In the genomic region with DNA sequence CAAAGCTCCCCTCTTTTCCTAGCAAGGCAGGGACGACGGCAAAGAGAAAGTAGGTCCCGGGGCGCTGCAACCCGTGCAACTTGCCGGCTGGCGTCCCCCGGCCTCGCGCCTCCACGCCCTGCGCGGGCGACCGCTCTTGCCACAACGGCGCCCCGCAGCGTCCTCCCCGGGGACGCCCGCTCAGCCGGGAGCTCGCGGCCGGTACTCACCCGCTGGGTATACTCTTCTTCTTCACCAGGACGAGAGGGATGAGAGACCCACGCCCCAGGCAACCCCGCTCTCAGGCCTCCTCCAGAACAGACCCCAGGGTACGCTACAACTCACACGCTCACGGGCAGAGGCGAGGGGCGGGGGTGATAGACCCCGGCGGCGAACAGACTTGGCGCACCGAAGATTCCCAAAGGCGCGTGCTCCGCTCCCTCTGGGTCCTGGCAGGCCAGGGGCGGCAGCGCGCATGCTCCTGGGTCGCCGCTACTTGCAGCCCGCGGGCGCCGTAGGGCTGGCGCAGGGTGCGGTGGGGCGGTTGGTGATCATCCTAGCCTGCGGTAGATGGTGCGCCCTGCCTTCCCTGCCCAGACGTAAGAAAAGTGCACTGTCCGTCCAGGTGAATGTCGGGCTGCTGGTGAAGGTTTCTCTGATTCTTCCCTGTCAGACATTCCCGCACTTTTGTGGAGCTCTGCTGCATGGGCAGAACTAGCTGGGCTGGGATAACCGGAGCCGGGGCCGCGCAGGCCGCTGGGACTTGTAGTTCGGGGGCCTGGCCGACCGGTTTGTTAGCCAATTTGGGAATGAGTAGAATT, we compare ENCODE assay signal across 8 cellular contexts. TPM values are rescaled to one million over a fixed set of nuclear protein-coding genes. Genes with fewer than 3 reads are reported as not detected.
DNase-seq lines count a peak whose midpoint lies in the region; ATAC-seq and TF ChIP-seq lines count a peak whose summit lies in the region.

A gene with protein sequence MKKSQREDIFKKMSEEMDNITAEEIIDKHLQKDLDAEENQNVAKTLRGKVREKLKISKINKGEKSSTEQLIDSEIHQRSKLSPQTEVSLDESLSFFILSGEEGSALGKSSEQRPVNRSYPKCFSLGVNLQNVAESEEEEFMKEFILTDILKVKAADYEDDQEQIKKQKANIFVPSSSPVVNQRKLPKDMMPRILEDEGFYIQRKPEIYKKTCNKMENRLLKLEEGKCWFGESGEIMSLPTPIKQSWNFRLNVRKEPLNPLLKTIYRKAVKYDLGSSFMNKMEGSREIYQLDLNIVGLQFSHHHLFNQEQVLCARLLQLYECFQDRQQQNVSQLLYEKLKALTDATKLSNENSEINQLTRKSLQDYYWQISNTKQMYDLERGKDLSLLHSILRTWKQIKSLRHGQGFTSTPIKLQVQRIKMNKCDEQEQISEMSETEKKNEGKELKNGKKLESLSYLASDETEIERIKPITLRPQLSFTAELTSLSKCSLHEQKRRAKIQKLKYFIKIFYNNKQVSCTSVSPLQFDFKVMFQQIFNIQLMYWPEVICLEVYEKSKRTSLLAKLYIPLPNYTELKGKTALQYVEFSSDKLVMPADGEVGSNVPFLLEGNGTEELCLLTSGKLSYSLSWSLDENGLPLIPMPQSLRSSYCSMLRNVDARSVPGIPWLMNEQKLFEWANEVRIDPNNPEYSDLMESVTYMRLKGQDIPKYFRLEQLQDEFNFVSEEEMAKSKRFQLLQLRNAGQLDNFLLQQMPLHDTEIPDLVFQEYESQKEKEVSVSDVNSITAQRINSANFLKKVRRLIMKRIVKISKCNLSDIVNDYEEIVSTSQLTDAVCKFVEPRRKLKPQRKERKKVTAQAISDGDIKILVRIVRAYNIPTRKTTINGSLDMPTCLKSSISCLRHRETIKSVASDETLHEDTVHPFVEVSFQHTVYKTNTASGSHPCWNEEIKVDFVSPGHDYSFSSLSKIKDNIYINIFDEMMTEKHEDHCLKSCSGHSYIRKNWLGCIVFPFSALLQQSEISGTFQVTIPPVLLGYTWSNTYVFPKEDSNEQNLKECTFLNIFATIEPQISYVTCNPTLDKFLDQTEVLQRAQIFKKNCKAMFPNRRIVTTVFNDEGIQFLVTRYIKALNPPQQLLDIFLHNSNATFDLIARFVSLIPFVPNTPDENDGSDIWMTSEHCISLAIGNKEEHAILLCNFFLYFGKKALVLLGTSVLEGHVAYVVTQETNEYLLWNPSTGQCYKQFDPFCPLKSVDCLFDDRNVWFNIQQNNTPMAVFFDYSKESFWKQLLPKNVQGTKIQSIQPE (N-terminal part only) (plus strand): TSS at position 522 of the 800 bp plus-strand sequence. CDS start 3,349 bp downstream, outside the sequence.

- POLR2A ChIA-PET in naive thymus-derived CD8-positive, alpha-beta T cell (lab: Charles Lee), result interaction anchor here (0.5 to 2.4 kb wide), 5 partner anchors 13 to 222 kb away, joined by 3 to 7 read pairs (median 7); a partner anchor contains a TSS

- DNase-seq in DMS53 (lab: John Stamatoyannopoulos, UW), result peak; percentile 92
- DNase-seq in activated T-helper 1 cell treated with anti-CD3 and anti-CD28 coated beads, Interleukin-2, amount 50 U/mL, for 16 hours (ENCODE audit: low read depth in 1 of 2, low spot score in 1 of 2), result peak; percentile 17 to 30
- peak; percentile 75 for DNase-seq in fibroblast of mammary gland (ENCODE audit: low read depth)
- peak; percentile 23 to 72 (median 48) for DNase-seq in naive thymus-derived CD8-positive, alpha-beta T cell
- peak; percentile 61 for DNase-seq in stimulated activated naive CD4-positive, alpha-beta T cell treated with Interleukin-2 at 50 U/mL for 16 hours (lab: John Stamatoyannopoulos, UW)

- H3K27ac ChIP-seq in HUES48 (ENCODE audit: low read depth, low read length), result peak within 1 kb of the TSS; percentile 46

- H3K4me3 Mint-ChIP-seq in naive thymus-derived CD8-positive, alpha-beta T cell, result peak within 1 kb of the TSS; percentile 90 to 96 (median 94)

- H3K4me3 ChIP-seq in HUES48 (ENCODE audit: low read depth, low read length) (peak within 1 kb of the TSS; percentile 90), fibroblast of mammary gland (ENCODE audit: control insufficient read depth, low read depth, low read length) (peak within 1 kb of the TSS; percentile 69)

- no peaks in the 10 kb centered on the region for H3K9me3 Mint-ChIP-seq in naive thymus-derived CD8-positive, alpha-beta T cell

- peak within 1 kb of the TSS; percentile 44 for H3K9ac ChIP-seq in HUES48 (ENCODE audit: low read depth, low read length)

- no peaks in the 10 kb centered on the region for H3K27me3 ChIP-seq in HUES48 (ENCODE audit: control insufficient read depth, insufficient read depth, low read length)

- H3K9me3 ChIP-seq in HUES48 (ENCODE audit: control insufficient read depth, insufficient read depth, low read length), result no peaks in the 10 kb centered on the region

- no peaks in the 10 kb centered on the region for H3K36me3 Mint-ChIP-seq in naive thymus-derived CD8-positive, alpha-beta T cell

- H3K27me3 Mint-ChIP-seq in naive thymus-derived CD8-positive, alpha-beta T cell, result peaks cover 0 to 3% (median 0%) of the 10 kb centered on the region in 5 donors

- ATAC-seq in GM21390 (IDR thresholded peaks at IDR 0.05; ENCODE audit: unreplicated experiment), result peak; percentile 93
- ATAC-seq in naive thymus-derived CD8-positive, alpha-beta T cell, result peak; percentile 79 to 86

- peaks cover 25% of the 10 kb centered on the region for H3K36me3 ChIP-seq in HUES48 (ENCODE audit: control insufficient read depth, insufficient read depth, low read length)

- TF ChIP-seq CTCF in fibroblast of mammary gland (conservative IDR thresholded peaks at IDR 0.05; ENCODE audit: control insufficient read depth, insufficient read depth, low read depth, low read length), result no peak

- peaks cover 3% of the 10 kb centered on the region for H3K4me1 ChIP-seq in HUES48 (ENCODE audit: control insufficient read depth, insufficient read depth, low read length)

- H3K27ac Mint-ChIP-seq in naive thymus-derived CD8-positive, alpha-beta T cell, result peak within 1 kb of the TSS; percentile 73 to 93 (median 88)

- H3K4me1 Mint-ChIP-seq in naive thymus-derived CD8-positive, alpha-beta T cell, result peaks cover 0 to 21% (median 17%) of the 10 kb centered on the region in 4 donors

TF ChIP-seq in PFSK-1, 5 proteins besides CTCF, POLR2A, EP300 and RAD21:
- TF ChIP-seq TAF1 (IDR thresholded peaks at IDR 0.05; ENCODE audit: borderline replicate concordance, insufficient read depth, low read length), result no peak
- TF ChIP-seq, protein P1, sequence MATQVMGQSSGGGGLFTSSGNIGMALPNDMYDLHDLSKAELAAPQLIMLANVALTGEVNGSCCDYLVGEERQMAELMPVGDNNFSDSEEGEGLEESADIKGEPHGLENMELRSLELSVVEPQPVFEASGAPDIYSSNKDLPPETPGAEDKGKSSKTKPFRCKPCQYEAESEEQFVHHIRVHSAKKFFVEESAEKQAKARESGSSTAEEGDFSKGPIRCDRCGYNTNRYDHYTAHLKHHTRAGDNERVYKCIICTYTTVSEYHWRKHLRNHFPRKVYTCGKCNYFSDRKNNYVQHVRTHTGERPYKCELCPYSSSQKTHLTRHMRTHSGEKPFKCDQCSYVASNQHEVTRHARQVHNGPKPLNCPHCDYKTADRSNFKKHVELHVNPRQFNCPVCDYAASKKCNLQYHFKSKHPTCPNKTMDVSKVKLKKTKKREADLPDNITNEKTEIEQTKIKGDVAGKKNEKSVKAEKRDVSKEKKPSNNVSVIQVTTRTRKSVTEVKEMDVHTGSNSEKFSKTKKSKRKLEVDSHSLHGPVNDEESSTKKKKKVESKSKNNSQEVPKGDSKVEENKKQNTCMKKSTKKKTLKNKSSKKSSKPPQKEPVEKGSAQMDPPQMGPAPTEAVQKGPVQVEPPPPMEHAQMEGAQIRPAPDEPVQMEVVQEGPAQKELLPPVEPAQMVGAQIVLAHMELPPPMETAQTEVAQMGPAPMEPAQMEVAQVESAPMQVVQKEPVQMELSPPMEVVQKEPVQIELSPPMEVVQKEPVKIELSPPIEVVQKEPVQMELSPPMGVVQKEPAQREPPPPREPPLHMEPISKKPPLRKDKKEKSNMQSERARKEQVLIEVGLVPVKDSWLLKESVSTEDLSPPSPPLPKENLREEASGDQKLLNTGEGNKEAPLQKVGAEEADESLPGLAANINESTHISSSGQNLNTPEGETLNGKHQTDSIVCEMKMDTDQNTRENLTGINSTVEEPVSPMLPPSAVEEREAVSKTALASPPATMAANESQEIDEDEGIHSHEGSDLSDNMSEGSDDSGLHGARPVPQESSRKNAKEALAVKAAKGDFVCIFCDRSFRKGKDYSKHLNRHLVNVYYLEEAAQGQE (IDR thresholded peaks at IDR 0.05; ENCODE audit: insufficient read depth in 1 of 2, low read depth in 2 of 2, low read length in 2 of 2), result no peak
- peak; percentile 79 for TF ChIP-seq POLR2AphosphoS5 (IDR thresholded peaks at IDR 0.05; ENCODE audit: low read depth, low read length)
- TF ChIP-seq SIN3A (IDR thresholded peaks at IDR 0.05; ENCODE audit: borderline replicate concordance, insufficient read depth, low read length), result peak; percentile 21; the same call in 1 of the 2 replicates
- peak; percentile 63 for TF ChIP-seq FOXP2 (optimal IDR thresholded peaks at IDR 0.05; ENCODE audit: borderline replicate concordance, extremely low read depth, extremely low read length, insufficient read depth)

RNA-seq across cellular contexts. Expression of the gene that starts here (rescaled TPM):
- polyA plus RNA-seq in PFSK-1 (2012; ENCODE audit: insufficient read length, low read depth), result 0.58 TPM
- not detected for total RNA-seq in naive thymus-derived CD8-positive, alpha-beta T cell
- polyA plus RNA-seq in naive thymus-derived CD8-positive, alpha-beta T cell, result under 1 TPM in 1 of 3 donors, not detected in 2; 0.36 TPM

Comparison
In these comparisons a context has a peak if more than half of its experiments do, and no peak if none do; other contexts are left out.
1. Peak in every context shown above with its lines: DNase-seq, ATAC-seq, H3K4me3 ChIP-seq and H3K27ac ChIP-seq.
2. Peak in DNase-seq and ATAC-seq in naive thymus-derived CD8-positive, alpha-beta T cell; RNA of the gene not detected or under 1 TPM.
3. DNase-seq: peak in every context shown above with its lines; median percentile 92 in DMS53; 75 in fibroblast of mammary gland; 61 in stimulated activated naive CD4-positive, alpha-beta T cell treated with Interleukin-2 at 50 U/mL for 16 hours; 48 in naive thymus-derived CD8-positive, alpha-beta T cell; 24 in activated T-helper 1 cell treated with anti-CD3 and anti-CD28 coated beads, Interleukin-2, amount 50 U/mL, for 16 hours.